Comparison of ENCODE assay signal across 8 cellular contexts in the genomic region with DNA sequence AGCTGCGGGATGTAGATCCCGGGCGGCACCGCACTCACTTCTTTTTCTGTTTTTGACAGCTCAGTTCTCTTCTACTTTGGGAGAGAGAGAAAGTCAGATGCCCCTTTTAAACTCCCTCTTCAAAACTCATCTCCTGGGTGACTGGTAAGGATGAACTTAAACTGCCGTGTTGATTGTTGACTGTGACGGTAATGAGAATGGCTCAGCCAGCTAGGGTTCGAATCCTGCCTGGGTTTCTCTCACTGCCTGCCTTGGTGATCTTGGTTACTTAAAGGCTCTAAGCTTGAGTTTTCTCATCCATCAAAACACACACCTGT. TPM values are rescaled to one million over a fixed set of nuclear protein-coding genes. Genes with fewer than 3 reads are reported as not detected.
A peak's percentile ranks its signal among the peaks of the same experiment; 100 is the strongest.
DNase-seq lines count a peak whose midpoint lies in the region; ATAC-seq, FAIRE-seq and TF ChIP-seq lines count a peak whose summit lies in the region.

No MANE protein-coding gene starts in this region.

- no peak for TF ChIP-seq RAD21 in HepG2 (CRISPR knock-in tag; IDR thresholded peaks at IDR 0.05)

- H3K36me3 ChIP-seq in HepG2 (replicated peaks in 1 of 2; ENCODE audit: control insufficient read depth in 1 of 2, insufficient read depth in 2 of 2, low read length in 2 of 2) (no peaks in the 10 kb centered on the region), thoracic aorta (no peaks in the 10 kb centered on the region)

- intact Hi-C loops in HepG2 (cut with micrococcal nuclease; ENCODE audit: unreplicated experiment) = no loop called here

- H3K4me2 ChIP-seq in HepG2 (ENCODE audit: low read depth, low read length) = peak overlapping the region; percentile 89

- no TSS peak for BruUV-seq in HepG2 (replicated peaks; lab: Mats Ljungman, UMichigan)

- CTCF ChIA-PET in HepG2 (lab: Yijun Ruan, JAX; ENCODE audit: low intra/inter-chr PET ratio, low total read pairs) = no interaction called here

- H3K27me3 ChIP-seq in HepG2 (ENCODE audit: control insufficient read depth in 1 of 2, insufficient read depth in 2 of 2, low read length in 2 of 2) (no peaks in the 10 kb centered on the region), thoracic aorta (replicated peaks; ENCODE audit: insufficient read depth) (no peaks in the 10 kb centered on the region)

- in situ Hi-C loops in astrocyte of the spinal cord (cut with HindIII; ENCODE audit: low sequenced_read_pairs) = no loop called here
- in situ Hi-C loops in HepG2 (cut with HindIII; ENCODE audit: extremely low pct_ligation_motif_present, low pct_unique_long_range_greater_than_20kb) = no loop called here

- peak overlapping the region; percentile 96 for H2AFZ ChIP-seq in HepG2 (ENCODE audit: low read length)

- POLR2A ChIA-PET in HepG2 (lab: Yijun Ruan, JAX) = interaction anchor here (1.0 to 1.4 kb wide), 3 partner anchors 10 to 304 kb away, joined by 3 to 5 read pairs (median 3); no protein-coding TSS in a partner anchor

- H3K9me3 ChIP-seq in HepG2 (ENCODE audit: low read length) (no peaks in the 10 kb centered on the region), thoracic aorta (no peaks in the 10 kb centered on the region)

- H4K20me1 ChIP-seq in HepG2 (ENCODE audit: insufficient read depth, low read length) = no peaks in the 10 kb centered on the region

- ATAC-seq in HG03520 (IDR thresholded peaks at IDR 0.05; ENCODE audit: unreplicated experiment) (peak; percentile 1), HepG2 (no peak), thoracic aorta (ENCODE audit: insufficient number of reproducible peaks, low FRiP score, low read depth) (no peak)

- TF ChIP-seq EP300 in HepG2 (IDR thresholded peaks at IDR 0.05; ENCODE audit: low read depth in 2 of 2, low read length in 2 of 2) = no peak
- TF ChIP-seq EP300 in HepG2 (CRISPR knock-in tag; IDR thresholded peaks at IDR 0.05; ENCODE audit: borderline replicate concordance) = no peak

- H3K4me3 ChIP-seq in astrocyte of the spinal cord (ENCODE audit: low read depth, low read length) = peak overlapping the region; percentile 77
- H3K4me3 ChIP-seq in HepG2 (replicated peaks in 1 of 3; ENCODE audit: insufficient read depth in 1 of 3, low read depth in 2 of 3, low read length in 3 of 3) = peak overlapping the region; percentile 80 to 83 (median 83)
- peak overlapping the region; percentile 81 for H3K4me3 ChIP-seq in thoracic aorta

- 0% methylated on average over 7 of the region's 7 CpGs for WGBS in HepG2 (ENCODE audit: low lambda C conversion rate)

- peak overlapping the region; percentile 74 for H3K9ac ChIP-seq in HepG2 (ENCODE audit: insufficient read depth, low read depth, low read length)

- no peak for TF ChIP-seq POLR2A in HepG2 (IDR thresholded peaks at IDR 0.05; ENCODE audit: insufficient read depth in 1 of 2, low read depth in 2 of 2, low read length in 2 of 2)

- FAIRE-seq in HepG2 (lab: Jason Lieb, UNC) = no peak

- H3K4me1 ChIP-seq in HepG2 (ENCODE audit: insufficient read depth, low read length) (peaks cover 40% of the 10 kb centered on the region), thoracic aorta (ENCODE audit: control insufficient read depth in 1 of 2, low read depth in 2 of 2) (peaks cover 2 to 18% of the 10 kb centered on the region in 2 donors)

- H3K27ac ChIP-seq in HepG2 (ENCODE audit: extremely low read length, insufficient read depth, low read length) = peak overlapping the region; percentile 94
- H3K27ac ChIP-seq in thoracic aorta = peak overlapping the region; percentile 95

- TF ChIP-seq CTCF in astrocyte of the spinal cord (IDR thresholded peaks at IDR 0.05; ENCODE audit: low read depth, low read length) (no peak), HepG2 (CRISPR knock-in tag; IDR thresholded peaks at IDR 0.05) (no peak), thoracic aorta (IDR thresholded peaks at IDR 0.05) (no peak)

- DNase-seq in NCI-H1694 treated with DMSO at 0.1 percent for 48 hours (lab: John Stamatoyannopoulos, UW) (peak; percentile 35), NCI-H1694 (lab: John Stamatoyannopoulos, UW) (no peak), astrocyte of the spinal cord (ENCODE audit: low read depth, low spot score) (no peak), HepG2 (ENCODE audit: low spot score) (no peak), thoracic aorta (ENCODE audit: low spot score) (no peak), NCI-H526 treated with DMSO at 0.1 percent for 48 hours (lab: John Stamatoyannopoulos, UW) (no peak), NCI-H1436 treated with DMSO at 0.1 percent for 48 hours (lab: John Stamatoyannopoulos, UW) (no peak)

- peaks cover 7% of the 10 kb centered on the region for H3K79me2 ChIP-seq in HepG2 (ENCODE audit: insufficient read depth, low read length)

TF ChIP-seq in HepG2, 621 proteins besides CTCF, POLR2A, EP300 and RAD21:
- TF ChIP-seq ZNF720 (CRISPR knock-in tag; IDR thresholded peaks at IDR 0.05) (no peak), ZSCAN31 (CRISPR knock-in tag; IDR thresholded peaks at IDR 0.05; ENCODE audit: low read depth) (0 out of 2 replicates have a peak, but pooled peaks have one; percentile 15), GTF3A (CRISPR knock-in tag; conservative IDR thresholded peaks at IDR 0.05) (0 out of 2 replicates have a peak, but pooled peaks have one; percentile 12), KLF6 (CRISPR knock-in tag; IDR thresholded peaks at IDR 0.05) (0 out of 2 replicates have a peak, but pooled peaks have one; percentile 9), GLI4 (CRISPR knock-in tag; IDR thresholded peaks at IDR 0.05; ENCODE audit: borderline replicate concordance) (no peak), XRCC5 (optimal IDR thresholded peaks at IDR 0.05; ENCODE audit: low read length) (peak; percentile 40)

RNA-seq across cellular contexts. Expression of a gene that starts 0.7 kb away (rescaled TPM):
- 8.7 and 9.3 TPM in 2 replicates for total RNA-seq in HepG2 (2016; rRNA removed; fragmentation: Illumina TruSeq; extraction: Trizol)
- total RNA-seq in HepG2 (2016; cell fraction: cytosol; rRNA removed; fragmentation: Illumina TruSeq; extraction: Trizol; ENCODE audit: low read depth) = 18.2 and 18.4 TPM in 2 replicates
- 9.4 and 9.5 TPM in 2 replicates for total RNA-seq in HepG2 (2016; cell fraction: insoluble cytoplasmic fraction; rRNA removed; fragmentation: Illumina TruSeq; extraction: Trizol)
- 8.0 and 8.8 TPM in 2 replicates for total RNA-seq in HepG2 (2016; cell fraction: membrane; rRNA removed; fragmentation: Illumina TruSeq; extraction: Trizol)
- 5.1 and 11.0 TPM in 2 replicates for total RNA-seq in HepG2 (2016; cell fraction: nucleus; rRNA removed; fragmentation: Illumina TruSeq; extraction: Trizol)
- polyA plus RNA-seq in HepG2 (2011; rRNA removed) = 3.5 and 3.9 TPM in 2 replicates
- polyA plus RNA-seq in HepG2 (2011; cell fraction: cytosol; rRNA removed) = 1.6 and 2.4 TPM in 2 replicates
- 1.1 and 2.8 TPM in 2 replicates for polyA plus RNA-seq in HepG2 (2011; cell fraction: nucleus; rRNA removed)
- 5.7 and 5.8 TPM in 2 replicates for polyA plus RNA-seq in HepG2 (2012)
- 1.6 and 2.4 TPM in 2 replicates for polyA plus RNA-seq in HepG2 (2016; cell fraction: cytosol; fragmentation: Illumina TruSeq; extraction: Trizol; ENCODE audit: low read depth)
- 6.6 and 8.6 TPM in 2 replicates for polyA plus RNA-seq in HepG2 (2016; cell fraction: insoluble cytoplasmic fraction; fragmentation: Illumina TruSeq; extraction: Trizol; ENCODE audit: low read depth)
- polyA plus RNA-seq in HepG2 (2016; cell fraction: membrane; fragmentation: Illumina TruSeq; extraction: Trizol; ENCODE audit: low read depth) = 3.7 and 4.1 TPM in 2 replicates
- polyA plus RNA-seq in HepG2 (2016; cell fraction: nucleus; fragmentation: Illumina TruSeq; extraction: Trizol; ENCODE audit: insufficient read depth, low read depth) = 13.3 and 14.1 TPM in 2 replicates
- 1.4 and 3.6 TPM in 2 replicates for polyA minus RNA-seq in HepG2 (2011; rRNA and poly(A)+ RNA removed; ENCODE audit: low replicate concordance)
- polyA minus RNA-seq in HepG2 (2011; cell fraction: cytosol; rRNA and poly(A)+ RNA removed) = 4.7 and 7.3 TPM in 2 replicates
- 7.9 and 8.1 TPM in 2 replicates for polyA minus RNA-seq in HepG2 (2011; cell fraction: nucleus; rRNA and poly(A)+ RNA removed)
- 1 to 10 TPM; 8.5 to 8.8 TPM for total RNA-seq in thoracic aorta
